In the genomic region with DNA sequence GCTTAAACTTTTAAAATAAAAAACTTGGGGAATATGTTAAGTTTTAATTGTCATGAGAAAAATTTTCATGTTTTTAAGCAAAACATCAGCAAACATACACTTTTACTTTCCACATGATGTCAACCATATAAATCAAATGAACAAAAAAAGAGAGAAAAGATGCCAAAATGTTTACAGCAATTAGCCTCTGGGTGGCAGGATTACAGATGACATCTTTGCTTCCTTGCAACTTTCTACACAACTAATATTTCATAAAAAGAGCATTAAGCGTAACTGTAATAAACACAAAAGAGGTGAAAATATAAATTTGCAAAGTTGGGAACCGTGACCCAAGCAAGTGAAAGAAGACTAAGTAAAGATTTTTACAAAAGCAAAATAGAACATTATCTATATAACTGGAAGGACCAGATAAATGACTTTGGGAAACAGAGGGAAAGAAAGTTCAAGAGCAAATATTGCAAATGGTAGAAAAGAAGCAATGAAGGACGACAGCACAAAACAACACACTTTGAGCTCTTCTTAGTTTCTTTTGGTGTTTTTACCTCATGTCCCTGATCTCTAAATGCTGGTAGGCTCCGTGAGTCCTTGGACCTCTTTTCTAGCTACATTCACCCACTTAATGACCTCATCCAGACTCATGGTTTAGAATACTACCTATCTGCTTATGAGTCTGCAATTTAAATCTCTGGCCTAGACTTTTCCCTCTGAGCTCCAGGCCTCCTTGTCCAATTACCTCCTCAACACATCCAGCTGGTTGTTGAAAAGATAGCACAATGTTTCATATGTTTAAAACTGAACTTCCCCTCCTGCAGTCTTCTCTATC, we compare ENCODE assay signal across 9 cellular contexts. TPM values are rescaled to one million over a fixed set of nuclear protein-coding genes. Genes with fewer than 3 reads are reported as not detected.
A peak's percentile ranks its signal among the peaks of the same experiment; 100 is the strongest.
DNase-seq lines count a peak whose midpoint lies in the region; ATAC-seq and TF ChIP-seq lines count a peak whose summit lies in the region.
"Had no signal": no experiment of that assay in that cellular context is flagged by ENCODE, and none has a peak within 500 bp of the region (broad histone marks: within the 10 kb centered on the region; RNA-seq: fewer than 3 reads in every experiment).

No MANE protein-coding gene starts in this region.

- H3K27ac Mint-ChIP-seq in activated CD4-positive, alpha-beta T cell treated with anti-CD3 and anti-CD28 coated beads, Interleukin-2, amount 10 ng/mL, durations not matched to agents 24 days and 14 days: no peak overlapping the region
- no peak overlapping the region for H3K27ac Mint-ChIP-seq in activated CD4-positive, alpha-beta memory T cell treated with anti-CD3 and anti-CD28 coated beads for 36 hours

- no peak for DNase-seq in astrocyte of the spinal cord (ENCODE audit: low read depth, low spot score)
- peak; percentile 9 for DNase-seq in midbrain (lab: John Stamatoyannopoulos, UW)
- no peak for DNase-seq in activated CD4-positive, alpha-beta T cell treated with anti-CD3 and anti-CD28 coated beads, Interleukin-2, amount 10 ng/mL, durations not matched to agents 24 days and 14 days
- no peak for DNase-seq in activated CD4-positive, alpha-beta memory T cell treated with anti-CD3 and anti-CD28 coated beads for 36 hours
- no peak for DNase-seq in stimulated activated naive CD8-positive, alpha-beta T cell treated with anti-CD3 and anti-CD28 coated beads, Interleukin-15, Interleukin-2, amounts not matched to agents 100 U/mL and 50 U/mL, for 24 hours
- DNase-seq in GDM1 (lab: John Stamatoyannopoulos, UW): no peak
- DNase-seq: occipital lobe had no signal

- H3K27ac ChIP-seq in C4-2B: no peak overlapping the region
- H3K27ac ChIP-seq in HEK293 (ENCODE audit: extremely low read depth, low read depth, low read length): no peak overlapping the region

- CTCF ChIA-PET in HEK293 (lab: Yijun Ruan, JAX): interaction anchor here (1.1 kb wide), 1 partner anchor 30 kb away, joined by 4 read pairs; no protein-coding TSS in a partner anchor
- CTCF ChIA-PET in activated CD4-positive, alpha-beta memory T cell treated with anti-CD3 and anti-CD28 coated beads for 36 hours (lab: Charles Lee): interaction anchor here (0.6 to 1.9 kb wide), 6 partner anchors 10 to 727 kb away, joined by 3 to 9 read pairs (median 4); a partner anchor contains a TSS

- no peaks in the 10 kb centered on the region for H3K4me1 ChIP-seq in HEK293 (ENCODE audit: control insufficient read depth, insufficient read depth, low read length)

- no peaks in the 10 kb centered on the region for H3K9me3 ChIP-seq in HEK293 (ENCODE audit: control insufficient read depth, insufficient read depth, low read depth, low read length)

- intact Hi-C loops in activated CD4-positive, alpha-beta T cell treated with anti-CD3 and anti-CD28 coated beads, Interleukin-2, amount 10 ng/mL, durations not matched to agents 24 days and 14 days (cut with micrococcal nuclease): no loop called here
- intact Hi-C loops in activated CD4-positive, alpha-beta memory T cell treated with anti-CD3 and anti-CD28 coated beads for 36 hours (cut with micrococcal nuclease): no loop called here

- in situ Hi-C loops in astrocyte of the spinal cord (cut with HindIII; ENCODE audit: low sequenced_read_pairs): no loop called here

- peaks cover 19 to 51% of the 10 kb centered on the region in 2 experiments for H3K36me3 ChIP-seq in HEK293 (ENCODE audit: control insufficient read depth in 2 of 2, insufficient read depth in 1 of 2, low read length in 2 of 2)

- H3K4me3 ChIP-seq in HEK293 (ENCODE audit: low read depth, low read length): no peak overlapping the region
- H3K4me3 ChIP-seq in astrocyte of the spinal cord (ENCODE audit: low read depth, low read length): no peak overlapping the region

- no peaks in the 10 kb centered on the region for H3K9me3 Mint-ChIP-seq in activated CD4-positive, alpha-beta T cell treated with anti-CD3 and anti-CD28 coated beads, Interleukin-2, amount 10 ng/mL, durations not matched to agents 24 days and 14 days
- no peaks in the 10 kb centered on the region for H3K9me3 Mint-ChIP-seq in activated CD4-positive, alpha-beta memory T cell treated with anti-CD3 and anti-CD28 coated beads for 36 hours

- H3K36me3 Mint-ChIP-seq in activated CD4-positive, alpha-beta T cell treated with anti-CD3 and anti-CD28 coated beads, Interleukin-2, amount 10 ng/mL, durations not matched to agents 24 days and 14 days (ENCODE audit: low read depth): peaks cover 23% of the 10 kb centered on the region
- peaks cover 20% of the 10 kb centered on the region for H3K36me3 Mint-ChIP-seq in activated CD4-positive, alpha-beta memory T cell treated with anti-CD3 and anti-CD28 coated beads for 36 hours

- H3K4me1 Mint-ChIP-seq in activated CD4-positive, alpha-beta T cell treated with anti-CD3 and anti-CD28 coated beads, Interleukin-2, amount 10 ng/mL, durations not matched to agents 24 days and 14 days: peaks cover 4% of the 10 kb centered on the region
- no peaks in the 10 kb centered on the region for H3K4me1 Mint-ChIP-seq in activated CD4-positive, alpha-beta memory T cell treated with anti-CD3 and anti-CD28 coated beads for 36 hours (ENCODE audit: low read depth)

- H3K27me3 Mint-ChIP-seq in activated CD4-positive, alpha-beta T cell treated with anti-CD3 and anti-CD28 coated beads, Interleukin-2, amount 10 ng/mL, durations not matched to agents 24 days and 14 days: no peaks in the 10 kb centered on the region
- no peaks in the 10 kb centered on the region for H3K27me3 Mint-ChIP-seq in activated CD4-positive, alpha-beta memory T cell treated with anti-CD3 and anti-CD28 coated beads for 36 hours

- no peak for ATAC-seq in stimulated activated naive CD8-positive, alpha-beta T cell treated with anti-CD3 and anti-CD28 coated beads, Interleukin-15, Interleukin-2, amounts not matched to agents 100 U/mL and 50 U/mL, for 24 hours

- peak; percentile 58 for TF ChIP-seq CTCF in C4-2B (conservative IDR thresholded peaks at IDR 0.05)
- no peak for TF ChIP-seq CTCF in HEK293 (tag by site-specific recombination; IDR thresholded peaks at IDR 0.05)
- peak; percentile 7 for TF ChIP-seq CTCF in astrocyte of the spinal cord (IDR thresholded peaks at IDR 0.05; ENCODE audit: low read depth, low read length)

- POLR2A ChIA-PET in HEK293 (lab: Yijun Ruan, JAX): no interaction called here
- POLR2A ChIA-PET in activated CD4-positive, alpha-beta memory T cell treated with anti-CD3 and anti-CD28 coated beads for 36 hours (lab: Charles Lee): no interaction called here

- H3K4me3 Mint-ChIP-seq in activated CD4-positive, alpha-beta T cell treated with anti-CD3 and anti-CD28 coated beads, Interleukin-2, amount 10 ng/mL, durations not matched to agents 24 days and 14 days: no peak overlapping the region
- H3K4me3 Mint-ChIP-seq in activated CD4-positive, alpha-beta memory T cell treated with anti-CD3 and anti-CD28 coated beads for 36 hours: no peak overlapping the region

TF ChIP-seq in HEK293, 187 proteins besides CTCF, POLR2A, EP300 and RAD21:
- TF ChIP-seq, protein P1, sequence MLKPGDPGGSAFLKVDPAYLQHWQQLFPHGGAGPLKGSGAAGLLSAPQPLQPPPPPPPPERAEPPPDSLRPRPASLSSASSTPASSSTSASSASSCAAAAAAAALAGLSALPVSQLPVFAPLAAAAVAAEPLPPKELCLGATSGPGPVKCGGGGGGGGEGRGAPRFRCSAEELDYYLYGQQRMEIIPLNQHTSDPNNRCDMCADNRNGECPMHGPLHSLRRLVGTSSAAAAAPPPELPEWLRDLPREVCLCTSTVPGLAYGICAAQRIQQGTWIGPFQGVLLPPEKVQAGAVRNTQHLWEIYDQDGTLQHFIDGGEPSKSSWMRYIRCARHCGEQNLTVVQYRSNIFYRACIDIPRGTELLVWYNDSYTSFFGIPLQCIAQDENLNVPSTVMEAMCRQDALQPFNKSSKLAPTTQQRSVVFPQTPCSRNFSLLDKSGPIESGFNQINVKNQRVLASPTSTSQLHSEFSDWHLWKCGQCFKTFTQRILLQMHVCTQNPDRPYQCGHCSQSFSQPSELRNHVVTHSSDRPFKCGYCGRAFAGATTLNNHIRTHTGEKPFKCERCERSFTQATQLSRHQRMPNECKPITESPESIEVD (tag by site-specific recombination; IDR thresholded peaks at IDR 0.05): peak; percentile 40
- TF ChIP-seq, protein P2, sequence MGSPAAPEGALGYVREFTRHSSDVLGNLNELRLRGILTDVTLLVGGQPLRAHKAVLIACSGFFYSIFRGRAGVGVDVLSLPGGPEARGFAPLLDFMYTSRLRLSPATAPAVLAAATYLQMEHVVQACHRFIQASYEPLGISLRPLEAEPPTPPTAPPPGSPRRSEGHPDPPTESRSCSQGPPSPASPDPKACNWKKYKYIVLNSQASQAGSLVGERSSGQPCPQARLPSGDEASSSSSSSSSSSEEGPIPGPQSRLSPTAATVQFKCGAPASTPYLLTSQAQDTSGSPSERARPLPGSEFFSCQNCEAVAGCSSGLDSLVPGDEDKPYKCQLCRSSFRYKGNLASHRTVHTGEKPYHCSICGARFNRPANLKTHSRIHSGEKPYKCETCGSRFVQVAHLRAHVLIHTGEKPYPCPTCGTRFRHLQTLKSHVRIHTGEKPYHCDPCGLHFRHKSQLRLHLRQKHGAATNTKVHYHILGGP (tag by site-specific recombination; IDR thresholded peaks at IDR 0.05): no peak
- TF ChIP-seq ZNF423 (tag by site-specific recombination; IDR thresholded peaks at IDR 0.05) (no peak), ZNF701 (tag by site-specific recombination; IDR thresholded peaks at IDR 0.05) (no peak)
- TF ChIP-seq, protein P3, sequence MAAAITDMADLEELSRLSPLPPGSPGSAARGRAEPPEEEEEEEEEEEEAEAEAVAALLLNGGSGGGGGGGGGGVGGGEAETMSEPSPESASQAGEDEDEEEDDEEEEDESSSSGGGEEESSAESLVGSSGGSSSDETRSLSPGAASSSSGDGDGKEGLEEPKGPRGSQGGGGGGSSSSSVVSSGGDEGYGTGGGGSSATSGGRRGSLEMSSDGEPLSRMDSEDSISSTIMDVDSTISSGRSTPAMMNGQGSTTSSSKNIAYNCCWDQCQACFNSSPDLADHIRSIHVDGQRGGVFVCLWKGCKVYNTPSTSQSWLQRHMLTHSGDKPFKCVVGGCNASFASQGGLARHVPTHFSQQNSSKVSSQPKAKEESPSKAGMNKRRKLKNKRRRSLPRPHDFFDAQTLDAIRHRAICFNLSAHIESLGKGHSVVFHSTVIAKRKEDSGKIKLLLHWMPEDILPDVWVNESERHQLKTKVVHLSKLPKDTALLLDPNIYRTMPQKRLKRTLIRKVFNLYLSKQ (tag by site-specific recombination; IDR thresholded peaks at IDR 0.05; ENCODE audit: borderline replicate concordance): no peak
TF ChIP-seq in HEK293: peak in this region for 1.

RNA-seq across cellular contexts. Expression of a gene that starts 9.4 kb away (rescaled TPM):
- 38.7 and 40.0 TPM in 2 replicates for total RNA-seq in activated CD4-positive, alpha-beta T cell treated with anti-CD3 and anti-CD28 coated beads, Interleukin-2, amount 10 ng/mL, durations not matched to agents 24 days and 14 days
- total RNA-seq in activated CD4-positive, alpha-beta memory T cell treated with anti-CD3 and anti-CD28 coated beads for 36 hours: 10 to 100 TPM; 26.4 to 32.0 TPM

RNA-seq across cellular contexts. Expression of a gene that starts 33.9 kb away (rescaled TPM):
- total RNA-seq in activated CD4-positive, alpha-beta T cell treated with anti-CD3 and anti-CD28 coated beads, Interleukin-2, amount 10 ng/mL, durations not matched to agents 24 days and 14 days: 2.0 and 2.1 TPM in 2 replicates
- total RNA-seq in activated CD4-positive, alpha-beta memory T cell treated with anti-CD3 and anti-CD28 coated beads for 36 hours: 1 to 10 TPM; 1.5 TPM
